1 cellular context compared by ENCODE assay signal in the genomic region with DNA sequence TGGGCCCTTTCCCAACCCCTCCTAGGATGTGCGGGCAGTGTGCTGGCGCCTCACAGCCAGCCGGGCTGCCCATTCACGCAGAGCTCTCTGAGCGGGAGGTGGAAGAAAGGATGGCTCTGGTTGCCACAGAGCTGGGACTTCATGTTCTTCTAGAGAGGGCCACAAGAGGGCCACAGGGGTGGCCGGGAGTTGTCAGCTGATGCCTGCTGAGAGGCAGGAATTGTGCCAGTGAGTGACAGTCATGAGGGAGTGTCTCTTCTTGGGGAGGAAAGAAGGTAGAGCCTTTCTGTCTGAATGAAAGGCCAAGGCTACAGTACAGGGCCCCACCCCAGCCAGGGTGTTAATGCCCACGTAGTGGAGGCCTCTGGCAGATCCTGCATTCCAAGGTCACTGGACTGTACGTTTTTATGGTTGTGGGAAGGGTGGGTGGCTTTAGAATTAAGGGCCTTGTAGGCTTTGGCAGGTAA.
TF ChIP-seq lines count a peak whose summit lies in the region.

No MANE protein-coding gene starts in this region.

TF ChIP-seq in K562, 482 proteins besides CTCF, POLR2A, EP300 and RAD21 (continued from another document and continues in another):
- TF ChIP-seq, protein P1, sequence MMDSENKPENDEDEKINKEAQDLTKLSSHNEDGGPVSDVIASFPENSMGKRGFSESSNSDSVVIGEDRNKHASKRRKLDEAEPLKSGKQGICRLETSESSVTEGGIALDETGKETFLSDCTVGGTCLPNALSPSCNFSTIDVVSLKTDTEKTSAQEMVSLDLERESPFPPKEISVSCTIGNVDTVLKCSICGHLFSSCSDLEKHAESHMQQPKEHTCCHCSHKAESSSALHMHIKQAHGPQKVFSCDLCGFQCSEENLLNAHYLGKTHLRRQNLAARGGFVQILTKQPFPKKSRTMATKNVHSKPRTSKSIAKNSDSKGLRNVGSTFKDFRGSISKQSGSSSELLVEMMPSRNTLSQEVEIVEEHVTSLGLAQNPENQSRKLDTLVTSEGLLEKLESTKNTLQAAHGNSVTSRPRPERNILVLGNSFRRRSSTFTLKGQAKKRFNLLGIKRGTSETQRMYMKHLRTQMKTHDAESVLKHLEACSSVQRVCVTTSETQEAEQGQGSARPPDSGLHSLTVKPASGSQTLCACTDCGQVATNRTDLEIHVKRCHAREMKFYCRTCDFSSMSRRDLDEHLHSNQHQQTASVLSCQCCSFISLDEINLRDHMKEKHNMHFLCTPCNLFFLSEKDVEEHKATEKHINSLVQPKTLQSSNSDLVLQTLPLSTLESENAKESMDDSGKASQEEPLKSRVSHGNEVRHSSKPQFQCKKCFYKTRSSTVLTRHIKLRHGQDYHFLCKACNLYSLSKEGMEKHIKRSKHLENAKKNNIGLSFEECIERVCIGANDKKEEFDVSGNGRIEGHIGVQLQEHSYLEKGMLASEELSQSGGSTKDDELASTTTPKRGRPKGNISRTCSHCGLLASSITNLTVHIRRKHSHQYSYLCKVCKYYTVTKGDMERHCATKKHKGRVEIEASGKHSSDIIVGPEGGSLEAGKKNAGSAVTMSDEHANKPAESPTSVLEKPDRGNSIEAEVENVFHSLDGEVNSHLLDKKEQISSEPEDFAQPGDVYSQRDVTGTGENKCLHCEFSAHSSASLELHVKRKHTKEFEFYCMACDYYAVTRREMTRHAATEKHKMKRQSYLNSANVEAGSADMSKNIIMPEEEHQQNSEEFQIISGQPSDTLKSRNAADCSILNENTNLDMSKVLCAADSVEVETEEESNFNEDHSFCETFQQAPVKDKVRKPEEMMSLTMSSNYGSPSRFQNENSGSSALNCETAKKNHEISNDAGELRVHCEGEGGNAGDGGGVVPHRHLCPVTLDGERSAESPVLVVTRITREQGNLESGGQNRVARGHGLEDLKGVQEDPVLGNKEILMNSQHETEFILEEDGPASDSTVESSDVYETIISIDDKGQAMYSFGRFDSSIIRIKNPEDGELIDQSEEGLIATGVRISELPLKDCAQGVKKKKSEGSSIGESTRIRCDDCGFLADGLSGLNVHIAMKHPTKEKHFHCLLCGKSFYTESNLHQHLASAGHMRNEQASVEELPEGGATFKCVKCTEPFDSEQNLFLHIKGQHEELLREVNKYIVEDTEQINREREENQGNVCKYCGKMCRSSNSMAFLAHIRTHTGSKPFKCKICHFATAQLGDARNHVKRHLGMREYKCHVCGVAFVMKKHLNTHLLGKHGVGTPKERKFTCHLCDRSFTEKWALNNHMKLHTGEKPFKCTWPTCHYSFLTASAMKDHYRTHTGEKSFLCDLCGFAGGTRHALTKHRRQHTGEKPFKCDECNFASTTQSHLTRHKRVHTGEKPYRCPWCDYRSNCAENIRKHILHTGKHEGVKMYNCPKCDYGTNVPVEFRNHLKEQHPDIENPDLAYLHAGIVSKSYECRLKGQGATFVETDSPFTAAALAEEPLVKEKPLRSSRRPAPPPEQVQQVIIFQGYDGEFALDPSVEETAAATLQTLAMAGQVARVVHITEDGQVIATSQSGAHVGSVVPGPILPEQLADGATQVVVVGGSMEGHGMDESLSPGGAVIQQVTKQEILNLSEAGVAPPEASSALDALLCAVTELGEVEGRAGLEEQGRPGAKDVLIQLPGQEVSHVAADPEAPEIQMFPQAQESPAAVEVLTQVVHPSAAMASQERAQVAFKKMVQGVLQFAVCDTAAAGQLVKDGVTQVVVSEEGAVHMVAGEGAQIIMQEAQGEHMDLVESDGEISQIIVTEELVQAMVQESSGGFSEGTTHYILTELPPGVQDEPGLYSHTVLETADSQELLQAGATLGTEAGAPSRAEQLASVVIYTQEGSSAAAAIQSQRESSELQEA (IDR thresholded peaks at IDR 0.05; ENCODE audit: low read depth), result no peak
- TF ChIP-seq EHMT2 (IDR thresholded peaks at IDR 0.05) (no peak), BMI1 (IDR thresholded peaks at IDR 0.05; ENCODE audit: low read length) (no peak), PURB (CRISPR knock-in tag; IDR thresholded peaks at IDR 0.05; ENCODE audit: low read depth) (no peak), ATF4 (CRISPR knock-in tag; IDR thresholded peaks at IDR 0.05) (no peak), SMARCA4 (IDR thresholded peaks at IDR 0.05) (no peak), EGR1 (conservative IDR thresholded peaks at IDR 0.05) (no peak), ASH1L (IDR thresholded peaks at IDR 0.05; ENCODE audit: borderline replicate concordance, low read depth, partially characterized antibody) (no peak), SMAD4 (CRISPR knock-in tag; conservative IDR thresholded peaks at IDR 0.05) (0 out of 2 replicates have a peak, but pooled peaks have one; percentile 27), TFAM (CRISPR knock-in tag; conservative IDR thresholded peaks at IDR 0.05) (no peak), KDM2B (CRISPR knock-in tag; IDR thresholded peaks at IDR 0.05) (no peak), MTA3 (IDR thresholded peaks at IDR 0.05; ENCODE audit: borderline replicate concordance) (0 out of 2 replicates have a peak, but pooled peaks have one; percentile 41), PTTG1 (tag; IDR thresholded peaks at IDR 0.05; ENCODE audit: low read depth) (no peak), EZH2 (IDR thresholded peaks at IDR 0.05; ENCODE audit: borderline replicate concordance, low read depth, low read length) (no peak), SIN3B (IDR thresholded peaks at IDR 0.05; ENCODE audit: low read depth) (no peak), CBFB (CRISPR knock-in tag; IDR thresholded peaks at IDR 0.05) (no peak), RAD51 (IDR thresholded peaks at IDR 0.05; ENCODE audit: borderline replicate concordance, low read depth) (peak; percentile 54; the same call in 1 of the 2 replicates), ZNF445 (CRISPR knock-in tag; IDR thresholded peaks at IDR 0.05; ENCODE audit: low read depth) (no peak), ZNF316 (IDR thresholded peaks at IDR 0.05) (no peak), L3MBTL2 (IDR thresholded peaks at IDR 0.05) (no peak), IRF2 (CRISPR knock-in tag; IDR thresholded peaks at IDR 0.05) (no peak), PHTF2 (CRISPR knock-in tag; IDR thresholded peaks at IDR 0.05) (no peak), TRIM28 (IDR thresholded peaks at IDR 0.05) (no peak), RREB1 (CRISPR knock-in tag; IDR thresholded peaks at IDR 0.05) (no peak), ELF2 (CRISPR knock-in tag; IDR thresholded peaks at IDR 0.05) (no peak), USF1 (CRISPR knock-in tag; IDR thresholded peaks at IDR 0.05) (peak; percentile 86), ETS2 (tag; IDR thresholded peaks at IDR 0.05; ENCODE audit: borderline replicate concordance, poor library complexity, severe bottlenecking) (no peak), PTBP1 (IDR thresholded peaks at IDR 0.05; ENCODE audit: low read depth, low read length) (no peak), PRPF4 (IDR thresholded peaks at IDR 0.05; ENCODE audit: insufficient read depth, low read depth, low read length, poor library complexity, severe bottlenecking) (no peak), ETV5 (CRISPR knock-in tag; IDR thresholded peaks at IDR 0.05; ENCODE audit: low read depth) (no peak)
- TF ChIP-seq, protein P2, sequence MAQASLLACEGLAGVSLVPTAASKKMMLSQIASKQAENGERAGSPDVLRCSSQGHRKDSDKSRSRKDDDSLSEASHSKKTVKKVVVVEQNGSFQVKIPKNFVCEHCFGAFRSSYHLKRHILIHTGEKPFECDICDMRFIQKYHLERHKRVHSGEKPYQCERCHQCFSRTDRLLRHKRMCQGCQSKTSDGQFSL (CRISPR knock-in tag; IDR thresholded peaks at IDR 0.05), result no peak
- TF ChIP-seq, protein P2 (tag; IDR thresholded peaks at IDR 0.05), result no peak
- TF ChIP-seq, protein P3, sequence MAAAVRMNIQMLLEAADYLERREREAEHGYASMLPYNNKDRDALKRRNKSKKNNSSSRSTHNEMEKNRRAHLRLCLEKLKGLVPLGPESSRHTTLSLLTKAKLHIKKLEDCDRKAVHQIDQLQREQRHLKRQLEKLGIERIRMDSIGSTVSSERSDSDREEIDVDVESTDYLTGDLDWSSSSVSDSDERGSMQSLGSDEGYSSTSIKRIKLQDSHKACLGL (CRISPR knock-in tag; IDR thresholded peaks at IDR 0.05; ENCODE audit: borderline replicate concordance, poor library complexity, severe bottlenecking), result no peak
- TF ChIP-seq, protein P4, sequence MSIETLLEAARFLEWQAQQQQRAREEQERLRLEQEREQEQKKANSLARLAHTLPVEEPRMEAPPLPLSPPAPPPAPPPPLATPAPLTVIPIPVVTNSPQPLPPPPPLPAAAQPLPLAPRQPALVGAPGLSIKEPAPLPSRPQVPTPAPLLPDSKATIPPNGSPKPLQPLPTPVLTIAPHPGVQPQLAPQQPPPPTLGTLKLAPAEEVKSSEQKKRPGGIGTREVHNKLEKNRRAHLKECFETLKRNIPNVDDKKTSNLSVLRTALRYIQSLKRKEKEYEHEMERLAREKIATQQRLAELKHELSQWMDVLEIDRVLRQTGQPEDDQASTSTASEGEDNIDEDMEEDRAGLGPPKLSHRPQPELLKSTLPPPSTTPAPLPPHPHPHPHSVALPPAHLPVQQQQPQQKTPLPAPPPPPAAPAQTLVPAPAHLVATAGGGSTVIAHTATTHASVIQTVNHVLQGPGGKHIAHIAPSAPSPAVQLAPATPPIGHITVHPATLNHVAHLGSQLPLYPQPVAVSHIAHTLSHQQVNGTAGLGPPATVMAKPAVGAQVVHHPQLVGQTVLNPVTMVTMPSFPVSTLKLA (conservative IDR thresholded peaks at IDR 0.05), result peak in 1 of 2 experiments; percentile 52; a peak in 2 of 4 replicates
- TF ChIP-seq, protein P5, sequence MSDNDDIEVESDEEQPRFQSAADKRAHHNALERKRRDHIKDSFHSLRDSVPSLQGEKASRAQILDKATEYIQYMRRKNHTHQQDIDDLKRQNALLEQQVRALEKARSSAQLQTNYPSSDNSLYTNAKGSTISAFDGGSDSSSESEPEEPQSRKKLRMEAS (CRISPR knock-in tag; IDR thresholded peaks at IDR 0.05), result no peak
- TF ChIP-seq, protein P6, sequence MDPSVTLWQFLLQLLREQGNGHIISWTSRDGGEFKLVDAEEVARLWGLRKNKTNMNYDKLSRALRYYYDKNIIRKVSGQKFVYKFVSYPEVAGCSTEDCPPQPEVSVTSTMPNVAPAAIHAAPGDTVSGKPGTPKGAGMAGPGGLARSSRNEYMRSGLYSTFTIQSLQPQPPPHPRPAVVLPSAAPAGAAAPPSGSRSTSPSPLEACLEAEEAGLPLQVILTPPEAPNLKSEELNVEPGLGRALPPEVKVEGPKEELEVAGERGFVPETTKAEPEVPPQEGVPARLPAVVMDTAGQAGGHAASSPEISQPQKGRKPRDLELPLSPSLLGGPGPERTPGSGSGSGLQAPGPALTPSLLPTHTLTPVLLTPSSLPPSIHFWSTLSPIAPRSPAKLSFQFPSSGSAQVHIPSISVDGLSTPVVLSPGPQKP (CRISPR knock-in tag; IDR thresholded peaks at IDR 0.05), result no peak
- TF ChIP-seq, protein P7, sequence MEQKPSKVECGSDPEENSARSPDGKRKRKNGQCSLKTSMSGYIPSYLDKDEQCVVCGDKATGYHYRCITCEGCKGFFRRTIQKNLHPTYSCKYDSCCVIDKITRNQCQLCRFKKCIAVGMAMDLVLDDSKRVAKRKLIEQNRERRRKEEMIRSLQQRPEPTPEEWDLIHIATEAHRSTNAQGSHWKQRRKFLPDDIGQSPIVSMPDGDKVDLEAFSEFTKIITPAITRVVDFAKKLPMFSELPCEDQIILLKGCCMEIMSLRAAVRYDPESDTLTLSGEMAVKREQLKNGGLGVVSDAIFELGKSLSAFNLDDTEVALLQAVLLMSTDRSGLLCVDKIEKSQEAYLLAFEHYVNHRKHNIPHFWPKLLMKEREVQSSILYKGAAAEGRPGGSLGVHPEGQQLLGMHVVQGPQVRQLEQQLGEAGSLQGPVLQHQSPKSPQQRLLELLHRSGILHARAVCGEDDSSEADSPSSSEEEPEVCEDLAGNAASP (IDR thresholded peaks at IDR 0.05), result no peak
